ENCODE assay signal across 6 cellular contexts in the genomic region with DNA sequence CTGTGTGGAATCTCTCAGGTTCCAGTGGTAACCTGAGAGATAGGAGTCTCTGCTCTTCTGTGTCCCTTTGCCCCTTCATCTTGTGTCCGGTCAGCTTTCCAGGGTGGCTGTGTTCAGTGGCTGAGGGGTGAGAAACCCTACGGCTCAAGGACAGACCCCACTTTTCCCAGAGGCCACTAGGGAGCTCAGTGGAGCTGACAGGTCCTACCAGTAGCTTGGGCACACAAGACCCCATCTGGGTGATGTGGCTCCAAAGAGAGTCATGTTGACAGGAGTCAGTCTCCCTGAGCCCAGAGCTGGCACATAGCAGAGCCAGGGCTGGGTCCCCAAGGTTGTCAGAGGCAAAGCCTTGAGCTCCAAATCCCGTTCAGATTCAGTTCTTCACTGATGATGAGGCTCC. TPM values are rescaled to one million over a fixed set of nuclear protein-coding genes. Genes with fewer than 3 reads are reported as not detected.
"Had no signal": no experiment of that assay in that cellular context is flagged by ENCODE, and none has a peak within 500 bp of the region (broad histone marks: within the 10 kb centered on the region; RNA-seq: fewer than 3 reads in every experiment).

No MANE protein-coding gene starts in this region.

RNA-seq across cellular contexts. Expression of a gene that starts 54.3 kb away (rescaled TPM):
- total RNA-seq: HT-29, LHCN-M2, MCF 10A, PC-3, Right ventricle myocardium inferior, SJCRH30 had no signal
